In genomic region chr6:75526502-75527127, GRCh38 we compare ENCODE assay signal across 8 cellular contexts. TPM values are rescaled to one million over a fixed set of nuclear protein-coding genes. Genes with fewer than 3 reads are reported as not detected.
DNase-seq lines count a peak whose midpoint lies in the region; ATAC-seq and TF ChIP-seq lines count a peak whose summit lies in the region.

No MANE protein-coding gene starts in this region.

- H3K4me3 ChIP-seq in fibroblast of mammary gland (ENCODE audit: control insufficient read depth, low read depth, low read length) (no peak overlapping the region), neuronal stem cell (ENCODE audit: low read length in 2 of 2) (no peak overlapping the region)

- H3K27me3 ChIP-seq in neuronal stem cell (ENCODE audit: control insufficient read depth in 3 of 3, insufficient read depth in 3 of 3, low read depth in 1 of 3, low read length in 3 of 3): no peaks in the 10 kb centered on the region

- peak; percentile 72 to 73 for ATAC-seq in activated T-cell treated with anti-CD3 and anti-CD28 coated beads, Interleukin-2, amount 50 U/mL, for 4 hours

- H3K4me3 Mint-ChIP-seq in Calu3 (ENCODE audit: low read depth, unreplicated experiment): no peak overlapping the region
- H3K4me3 Mint-ChIP-seq in activated T-cell treated with anti-CD3 and anti-CD28 coated beads, Interleukin-2, amount 50 U/mL, for 4 hours: no peak overlapping the region

- no peaks in the 10 kb centered on the region for H3K36me3 ChIP-seq in neuronal stem cell (replicated peaks in 1 of 2; ENCODE audit: control insufficient read depth in 2 of 2, insufficient read depth in 2 of 2, low read length in 2 of 2)

- no peak overlapping the region for H2BK12ac ChIP-seq in neuronal stem cell (ENCODE audit: low read length)

- H3K4ac ChIP-seq in neuronal stem cell (ENCODE audit: low read length): no peak overlapping the region

- TF ChIP-seq CTCF in Calu3 (IDR thresholded peaks at IDR 0.05; ENCODE audit: unreplicated experiment): peak; percentile 64
- peak; percentile 33 for TF ChIP-seq CTCF in GM20000 (IDR thresholded peaks at IDR 0.05; ENCODE audit: extremely low read depth, missing control alignments)
- peak; percentile 63 for TF ChIP-seq CTCF in fibroblast of mammary gland (conservative IDR thresholded peaks at IDR 0.05; ENCODE audit: control insufficient read depth, insufficient read depth, low read depth, low read length)

- no peak overlapping the region for H2AFZ ChIP-seq in neuronal stem cell (ENCODE audit: low read length)

- no peak overlapping the region for H2AK5ac ChIP-seq in neuronal stem cell (ENCODE audit: low read depth, low read length)

- no peaks in the 10 kb centered on the region for H3K4me1 Mint-ChIP-seq in Calu3 (ENCODE audit: low read depth, unreplicated experiment)
- H3K4me1 Mint-ChIP-seq in activated T-cell treated with anti-CD3 and anti-CD28 coated beads, Interleukin-2, amount 50 U/mL, for 4 hours (ENCODE audit: low read depth): no peaks in the 10 kb centered on the region

- peaks cover 0 to 1% of the 10 kb centered on the region in 2 donors for H3K9me3 ChIP-seq in neuronal stem cell (replicated peaks in 1 of 2; ENCODE audit: control insufficient read depth in 2 of 2, insufficient read depth in 1 of 2, low read depth in 1 of 2, low read length in 2 of 2)

- intact Hi-C loops in Calu3 (cut with micrococcal nuclease; ENCODE audit: unreplicated experiment): loop anchor here (1.0 to 5.0 kb wide), 6 partner anchors 108 to 871 kb away; no protein-coding TSS in a partner anchor

- peak; percentile 77 for DNase-seq in Calu3
- peak; percentile 47 for DNase-seq in GM20000 (ENCODE audit: low spot score)
- DNase-seq in HuH-7.5 (ENCODE audit: low spot score): peak; percentile 6
- peak; percentile 8 for DNase-seq in OCI-M2 (lab: John Stamatoyannopoulos, UW; ENCODE audit: unreplicated experiment)
- peak; percentile 35 for DNase-seq in activated T-cell treated with anti-CD3 and anti-CD28 coated beads, Interleukin-2, amount 50 U/mL, for 4 hours
- peak; percentile 79 for DNase-seq in fibroblast of mammary gland (ENCODE audit: low read depth)
- DNase-seq in neuronal stem cell (ENCODE audit: low spot score): peak; percentile 61
- peak; percentile 71 for DNase-seq in ureter (ENCODE audit: low spot score)

- H3K9me3 Mint-ChIP-seq in Calu3 (ENCODE audit: low read depth, unreplicated experiment): no peaks in the 10 kb centered on the region
- no peaks in the 10 kb centered on the region for H3K9me3 Mint-ChIP-seq in activated T-cell treated with anti-CD3 and anti-CD28 coated beads, Interleukin-2, amount 50 U/mL, for 4 hours

- H4K8ac ChIP-seq in neuronal stem cell (ENCODE audit: low read depth, low read length): no peak overlapping the region

- H3K18ac ChIP-seq in neuronal stem cell (ENCODE audit: low read length): no peak overlapping the region

- H3K27ac Mint-ChIP-seq in Calu3 (ENCODE audit: unreplicated experiment): no peak overlapping the region

- no peak overlapping the region for H3K14ac ChIP-seq in neuronal stem cell (ENCODE audit: low read length)

- no peak overlapping the region for H4K91ac ChIP-seq in neuronal stem cell (ENCODE audit: low read depth, low read length, poor library complexity)

- no peak overlapping the region for H2BK15ac ChIP-seq in neuronal stem cell (ENCODE audit: low read length)

- no peak overlapping the region for H3K27ac ChIP-seq in neuronal stem cell (replicated peaks; ENCODE audit: low read length)

- no CpG with 5 or more reads among the region's 4 CpGs for WGBS in neuronal stem cell (ENCODE audit: extremely low coverage in 2 of 2, insufficient read length in 2 of 2, insufficient replicate concordance in 1 of 2), 2 donors

- no peak overlapping the region for H3K23ac ChIP-seq in neuronal stem cell (ENCODE audit: low read depth, low read length, poor library complexity)

- CTCF ChIA-PET in Calu3 (lab: Charles Lee): interaction anchor here (1.4 kb wide), 1 partner anchor 159 kb away, joined by 6 read pairs; no protein-coding TSS in a partner anchor

- no peak overlapping the region for H3K9ac ChIP-seq in neuronal stem cell (ENCODE audit: low read depth, low read length, poor library complexity)

- no peaks in the 10 kb centered on the region for H3K79me1 ChIP-seq in neuronal stem cell (ENCODE audit: low read depth, low read length)

- H3K36me3 Mint-ChIP-seq in Calu3 (ENCODE audit: insufficient read depth, unreplicated experiment): no peaks in the 10 kb centered on the region
- H3K36me3 Mint-ChIP-seq in activated T-cell treated with anti-CD3 and anti-CD28 coated beads, Interleukin-2, amount 50 U/mL, for 4 hours (ENCODE audit: insufficient read depth): no peaks in the 10 kb centered on the region

- H3K4me1 ChIP-seq in neuronal stem cell (ENCODE audit: control insufficient read depth in 2 of 2, insufficient read depth in 1 of 2, low read depth in 1 of 2, low read length in 2 of 2): no peaks in the 10 kb centered on the region

- H2BK120ac ChIP-seq in neuronal stem cell (ENCODE audit: low read depth, low read length): no peak overlapping the region

- BruUV-seq in Calu3 (replicated peaks; lab: Mats Ljungman, UMichigan): no TSS peak

- H2BK5ac ChIP-seq in neuronal stem cell (ENCODE audit: low read length): no peak overlapping the region

- peaks cover 30% of the 10 kb centered on the region for H3K27me3 Mint-ChIP-seq in Calu3 (ENCODE audit: unreplicated experiment)
- peaks cover 19% of the 10 kb centered on the region for H3K27me3 Mint-ChIP-seq in activated T-cell treated with anti-CD3 and anti-CD28 coated beads, Interleukin-2, amount 50 U/mL, for 4 hours (ENCODE audit: low read depth)

- H3K4me2 ChIP-seq in neuronal stem cell (ENCODE audit: insufficient read depth, low read length, poor library complexity, severe bottlenecking): no peak overlapping the region

RNA-seq across cellular contexts. Expression of gene FILIP1, which starts 33.0 kb away (rescaled TPM):
- not detected in 2 replicates for total RNA-seq in Calu3 (2022)
- total RNA-seq in activated T-cell treated with anti-CD3 and anti-CD28 coated beads, Interleukin-2, amount 50 U/mL, for 4 hours: under 1 TPM in 1 of 3 donors, not detected in 2; 0.05 TPM
- polyA plus RNA-seq in neuronal stem cell (2013, experiment 1 of 2): 31.5 TPM
- 30.6 TPM for polyA plus RNA-seq in neuronal stem cell (2013, experiment 2 of 2)
- 11.3 TPM for total RNA-seq in ureter

Comparison
In these comparisons a context has a peak if more than half of its experiments do, and no peak if none do; other contexts are left out.
1. DNase-seq: peak in every context shown above with its lines; median percentile 79 in fibroblast of mammary gland; 77 in Calu3; 71 in ureter; 61 in neuronal stem cell; 47 in GM20000; 35 in activated T-cell treated with anti-CD3 and anti-CD28 coated beads, Interleukin-2, amount 50 U/mL, for 4 hours; 8 in OCI-M2; 6 in HuH-7.5.
2. RNA of gene FILIP1, which starts 33.0 kb away (total RNA-seq): 11.3 TPM in ureter (single experiment); 0.05 TPM in activated T-cell treated with anti-CD3 and anti-CD28 coated beads, Interleukin-2, amount 50 U/mL, for 4 hours and not detected in Calu3; every median in the first group is over 10 times any median in the second.
3. Peak in every context shown above with its lines, with median percentiles within 50 percentile points of each other: CTCF ChIP-seq.